Comparison of ENCODE assay signal across 11 cellular contexts in the genomic region with DNA sequence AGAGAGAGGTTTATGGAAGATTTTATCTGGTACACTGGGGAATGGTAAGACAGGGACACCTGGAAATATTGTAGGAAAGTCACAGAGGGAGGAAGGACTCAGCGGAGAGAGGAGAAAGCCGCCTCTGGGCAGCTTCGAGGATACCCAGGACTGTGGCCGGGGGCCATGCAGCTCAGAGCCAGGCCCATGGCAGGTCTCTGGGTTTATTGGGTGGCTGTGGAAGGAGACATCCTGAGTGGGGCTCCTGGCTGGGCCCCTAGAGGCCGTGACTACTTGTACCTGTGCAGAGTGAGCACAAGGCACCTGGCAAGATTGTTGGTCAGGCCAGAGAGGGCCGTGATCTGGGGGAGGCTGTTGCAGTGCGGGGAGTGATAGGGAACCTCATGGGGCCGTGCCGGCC. TPM values are rescaled to one million over a fixed set of nuclear protein-coding genes. Genes with fewer than 3 reads are reported as not detected.
DNase-seq lines count a peak whose midpoint lies in the region; ATAC-seq and TF ChIP-seq lines count a peak whose summit lies in the region.
"Had no signal": no experiment of that assay in that cellular context is flagged by ENCODE, and none has a peak within 500 bp of the region (broad histone marks: within the 10 kb centered on the region; RNA-seq: fewer than 3 reads in every experiment).

No MANE protein-coding gene starts in this region.

- H3K4me1 Mint-ChIP-seq in CD8-positive, alpha-beta memory T cell: peaks cover 59 to 76% (median 70%) of the 10 kb centered on the region in 3 donors
- H3K4me1 Mint-ChIP-seq in effector memory CD8-positive, alpha-beta T cell (ENCODE audit: low read depth in 2 of 2): peaks cover 56 to 67% of the 10 kb centered on the region in 2 donors

- H3K9me3 ChIP-seq in CD8-positive, alpha-beta memory T cell (ENCODE audit: low read length): no peaks in the 10 kb centered on the region
- H3K9me3 ChIP-seq in parathyroid adenoma (ENCODE audit: control insufficient read depth, low read length): no peaks in the 10 kb centered on the region
- H3K9me3 ChIP-seq: colonic mucosa had no signal

- no peak for ATAC-seq in effector memory CD8-positive, alpha-beta T cell (replicated peaks)
- no peak for ATAC-seq in HG03280 (IDR thresholded peaks at IDR 0.05; ENCODE audit: unreplicated experiment)

- peaks cover 0 to 5% of the 10 kb centered on the region in 2 donors for H3K27me3 Mint-ChIP-seq in CD8-positive, alpha-beta memory T cell
- H3K27me3 Mint-ChIP-seq in effector memory CD8-positive, alpha-beta T cell: no peaks in the 10 kb centered on the region

- peak overlapping the region; percentile 54 for H3K27ac ChIP-seq in CD8-positive, alpha-beta memory T cell (ENCODE audit: low read depth, low read length)
- H3K27ac ChIP-seq in RWPE1: peak overlapping the region; percentile 96
- H3K27ac ChIP-seq in parathyroid adenoma: peak overlapping the region; percentile 17
- H3K27ac ChIP-seq: colonic mucosa had no signal

- CTCF ChIA-PET in CD8-positive, alpha-beta memory T cell (lab: Charles Lee): interaction anchor here (1.4 kb wide), 1 partner anchor 35 kb away, joined by 3 read pairs; no protein-coding TSS in a partner anchor
- CTCF ChIA-PET in RWPE1 (lab: Yijun Ruan, JAX): no interaction called here

- H3K36me3 Mint-ChIP-seq in CD8-positive, alpha-beta memory T cell: peaks cover 0 to 41% (median 3%) of the 10 kb centered on the region in 3 donors
- peaks cover 68% of the 10 kb centered on the region for H3K36me3 Mint-ChIP-seq in effector memory CD8-positive, alpha-beta T cell (ENCODE audit: insufficient read depth)

- H3K27ac Mint-ChIP-seq in CD8-positive, alpha-beta memory T cell: peak overlapping the region; percentile 68 to 96 (median 90)
- H3K27ac Mint-ChIP-seq in effector memory CD8-positive, alpha-beta T cell: peak overlapping the region; percentile 89 to 96

- peaks cover 4% of the 10 kb centered on the region for H3K36me3 ChIP-seq in CD8-positive, alpha-beta memory T cell (ENCODE audit: insufficient read depth, low read length)
- no peaks in the 10 kb centered on the region for H3K36me3 ChIP-seq in parathyroid adenoma (ENCODE audit: control insufficient read depth, insufficient read depth, low read length)
- H3K36me3 ChIP-seq: colonic mucosa had no signal

- H3K4me2 ChIP-seq in parathyroid adenoma (ENCODE audit: low read length): no peak overlapping the region

- TF ChIP-seq CTCF in RWPE1 (conservative IDR thresholded peaks at IDR 0.05; ENCODE audit: low read depth) (no peak), parathyroid adenoma (IDR thresholded peaks at IDR 0.05) (no peak)

- H3K4me1 ChIP-seq in CD8-positive, alpha-beta memory T cell (ENCODE audit: insufficient read depth, low read length): peaks cover 65% of the 10 kb centered on the region
- peaks cover 41% of the 10 kb centered on the region for H3K4me1 ChIP-seq in parathyroid adenoma

- no peak overlapping the region for H3K9ac ChIP-seq in parathyroid adenoma

- no peak for DNase-seq in CD8-positive, alpha-beta memory T cell
- DNase-seq in RWPE1 (ENCODE audit: low spot score): no peak
- DNase-seq in effector memory CD8-positive, alpha-beta T cell: no peak
- no peak for DNase-seq in NCI-H1930 (lab: John Stamatoyannopoulos, UW)
- no peak for DNase-seq in dedifferentiated amniotic fluid mesenchymal stem cell (ENCODE audit: extremely low spot score)
- no peak for DNase-seq in NCI-H2029 (lab: John Stamatoyannopoulos, UW)
- DNase-seq: colonic mucosa, HCEC 1CT, NCI-H526 treated with DMSO at 0.1 percent for 48 hours had no signal

- H3K4me3 ChIP-seq in CD8-positive, alpha-beta memory T cell (ENCODE audit: low read length): no peak overlapping the region
- H3K4me3 ChIP-seq in parathyroid adenoma (ENCODE audit: low read depth, low read length): no peak overlapping the region
- H3K4me3 ChIP-seq: colonic mucosa had no signal

- H3K79me2 ChIP-seq in parathyroid adenoma: peaks cover 58% of the 10 kb centered on the region

- H3K27me3 ChIP-seq in CD8-positive, alpha-beta memory T cell (ENCODE audit: insufficient read depth, low read length, poor library complexity, severe bottlenecking): no peaks in the 10 kb centered on the region
- no peaks in the 10 kb centered on the region for H3K27me3 ChIP-seq in parathyroid adenoma (ENCODE audit: control insufficient read depth, insufficient read depth, low read length)
- H3K27me3 ChIP-seq: colonic mucosa had no signal

- no peak overlapping the region for H2AFZ ChIP-seq in parathyroid adenoma

- H3K4me3 Mint-ChIP-seq in CD8-positive, alpha-beta memory T cell: peak overlapping the region; percentile 65 to 95 (median 93)
- peak overlapping the region; percentile 91 to 98 for H3K4me3 Mint-ChIP-seq in effector memory CD8-positive, alpha-beta T cell

- POLR2A ChIA-PET in CD8-positive, alpha-beta memory T cell (lab: Charles Lee): no interaction called here
- POLR2A ChIA-PET in RWPE1 (lab: Yijun Ruan, JAX; ENCODE audit: low non-redundant PET): interaction anchor here (0.6 kb wide), 1 partner anchor 46 kb away, joined by 3 read pairs; no protein-coding TSS in a partner anchor

- no peaks in the 10 kb centered on the region for H3K9me3 Mint-ChIP-seq in CD8-positive, alpha-beta memory T cell
- no peaks in the 10 kb centered on the region for H3K9me3 Mint-ChIP-seq in effector memory CD8-positive, alpha-beta T cell

RNA-seq across cellular contexts. Expression of gene DAZAP1, which starts 3.4 kb away (rescaled TPM):
- total RNA-seq in CD8-positive, alpha-beta memory T cell: 100 to 1,000 TPM; 253 TPM
- polyA plus RNA-seq in CD8-positive, alpha-beta memory T cell: 7.7 TPM

RNA-seq across cellular contexts. Expression of gene GAMT, which starts 9.4 kb away (rescaled TPM):
- 10 to 100 TPM; 29.0 to 29.5 TPM for total RNA-seq in CD8-positive, alpha-beta memory T cell
- 20.4 TPM for polyA plus RNA-seq in CD8-positive, alpha-beta memory T cell

RNA-seq across cellular contexts. Expression of gene NDUFS7, which starts 27.1 kb away (rescaled TPM):
- 100 to 1,000 TPM; 102 to 104 TPM for total RNA-seq in CD8-positive, alpha-beta memory T cell
- 207 TPM for polyA plus RNA-seq in CD8-positive, alpha-beta memory T cell

RNA-seq across cellular contexts. Expression of gene RPS15, which starts 27.4 kb away (rescaled TPM):
- total RNA-seq in CD8-positive, alpha-beta memory T cell: 1,000 to 10,000 TPM; 1,485 to 1,540 TPM
- polyA plus RNA-seq in CD8-positive, alpha-beta memory T cell: 2,756 TPM

RNA-seq across cellular contexts. Expression of gene APC2, which starts 39.1 kb away (rescaled TPM):
- under 1 TPM; 0.09 to 0.11 TPM for total RNA-seq in CD8-positive, alpha-beta memory T cell
- not detected for polyA plus RNA-seq in CD8-positive, alpha-beta memory T cell

Comparison
In these comparisons a context has a peak if more than half of its experiments do, and no peak if none do; other contexts are left out.
1. H3K27ac ChIP-seq: peak in every context shown above with its lines; median percentile 96 in RWPE1; 54 in CD8-positive, alpha-beta memory T cell; 17 in parathyroid adenoma.